Comparison of ENCODE assay signal across 8 cellular contexts in the genomic region with DNA sequence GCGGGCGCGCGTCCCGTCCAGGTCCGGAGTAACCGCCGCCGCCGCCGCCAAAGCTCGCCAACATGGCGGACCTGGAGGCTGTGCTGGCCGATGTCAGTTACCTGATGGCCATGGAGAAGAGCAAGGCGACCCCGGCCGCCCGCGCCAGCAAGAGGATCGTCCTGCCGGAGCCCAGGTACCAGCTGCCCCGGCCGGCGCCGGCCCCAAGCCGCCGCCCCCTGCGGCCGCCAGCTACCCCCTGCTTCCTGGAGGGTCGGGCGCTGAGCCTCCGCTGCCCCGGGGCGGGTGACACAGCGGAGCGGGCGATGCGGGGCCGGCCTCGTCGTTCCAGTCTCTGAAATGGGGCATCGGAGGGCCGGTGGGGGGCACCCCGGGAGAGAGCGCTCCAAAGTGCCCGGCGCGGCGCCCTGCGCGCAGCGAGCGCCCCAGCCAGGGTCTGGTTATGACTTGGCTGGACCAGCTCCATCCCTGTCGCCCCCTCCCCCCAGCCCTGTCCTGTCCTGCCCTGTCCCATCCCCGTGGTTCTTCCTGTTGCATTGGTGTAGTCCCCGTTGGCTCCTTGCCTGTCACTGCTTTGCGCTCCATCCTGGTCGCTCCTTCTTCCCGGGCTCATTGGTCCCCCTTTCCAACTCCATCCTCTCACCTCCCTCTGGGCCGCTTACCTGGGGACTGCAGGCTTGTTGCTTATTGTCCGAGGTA. TPM values are rescaled to one million over a fixed set of nuclear protein-coding genes. Genes with fewer than 3 reads are reported as not detected.
DNase-seq lines count a peak whose midpoint lies in the region; ATAC-seq and TF ChIP-seq lines count a peak whose summit lies in the region.

No MANE protein-coding gene starts in this region.

- DNase-seq in activated gamma-delta T cell treated with Interleukin-2 at 50 U/mL for 16 hours (peak; percentile 4), activated gamma-delta T cell (lab: John Stamatoyannopoulos, UW) (no peak), left cardiac atrium (peak; percentile 39), GM19238 (ENCODE audit: insufficient read length, low spot score) (no peak), hippocampal formation (lab: John Stamatoyannopoulos, UW) (no peak)
- peak; percentile 44 to 52 for DNase-seq in activated T-cell treated with anti-CD3 and anti-CD28 coated beads, Interleukin-2, amount 50 U/mL, for 72 hours

- no peaks in the 10 kb centered on the region for H3K4me1 ChIP-seq in rectal smooth muscle tissue (ENCODE audit: control insufficient read depth, insufficient read depth, low read length)

- H3K27ac ChIP-seq in rectal smooth muscle tissue (ENCODE audit: low read depth, low read length), result no peak overlapping the region

- peak overlapping the region; percentile 68 for H3K27ac Mint-ChIP-seq in activated T-cell treated with anti-CD3 and anti-CD28 coated beads, Interleukin-2, amount 50 U/mL, for 72 hours

- peak overlapping the region; percentile 77 for H3K4me3 ChIP-seq in rectal smooth muscle tissue (ENCODE audit: low read length)

- H3K9ac ChIP-seq in rectal smooth muscle tissue (ENCODE audit: low read length), result no peak overlapping the region

- peak; percentile 29 to 35 for ATAC-seq in activated T-cell treated with anti-CD3 and anti-CD28 coated beads, Interleukin-2, amount 50 U/mL, for 72 hours (replicated peaks in 1 of 2)
- peak; percentile 4 to 29 for ATAC-seq in left cardiac atrium

- TF ChIP-seq EP300 in Ishikawa (IDR thresholded peaks at IDR 0.05; ENCODE audit: borderline replicate concordance), result no peak

- H3K4me1 Mint-ChIP-seq in activated T-cell treated with anti-CD3 and anti-CD28 coated beads, Interleukin-2, amount 50 U/mL, for 72 hours (ENCODE audit: low read depth), result peaks cover 57% of the 10 kb centered on the region

- no peaks in the 10 kb centered on the region for H3K9me3 Mint-ChIP-seq in activated T-cell treated with anti-CD3 and anti-CD28 coated beads, Interleukin-2, amount 50 U/mL, for 72 hours

- H3K4me3 Mint-ChIP-seq in activated T-cell treated with anti-CD3 and anti-CD28 coated beads, Interleukin-2, amount 50 U/mL, for 72 hours, result peak overlapping the region; percentile 96 to 99

- no peak for TF ChIP-seq RAD21 in Ishikawa (IDR thresholded peaks at IDR 0.05; ENCODE audit: low read depth)

- H3K27me3 ChIP-seq in rectal smooth muscle tissue (ENCODE audit: control insufficient read depth, insufficient read depth, low read length), result no peaks in the 10 kb centered on the region

- peaks cover 14% of the 10 kb centered on the region for H3K27me3 Mint-ChIP-seq in activated T-cell treated with anti-CD3 and anti-CD28 coated beads, Interleukin-2, amount 50 U/mL, for 72 hours (ENCODE audit: low read depth)

- H3K36me3 ChIP-seq in rectal smooth muscle tissue (ENCODE audit: control insufficient read depth, insufficient read depth, low read length), result no peaks in the 10 kb centered on the region

- intact Hi-C loops in left cardiac atrium (cut with DNase I), result loop anchor here in 1 of 2 donors (10.0 kb wide), 1 partner anchor 210 kb away; no protein-coding TSS in a partner anchor

- H3K36me3 Mint-ChIP-seq in activated T-cell treated with anti-CD3 and anti-CD28 coated beads, Interleukin-2, amount 50 U/mL, for 72 hours (ENCODE audit: insufficient read depth in 2 of 2), result peaks cover 4% of the 10 kb centered on the region in 2 donors

TF ChIP-seq in Ishikawa, 13 proteins besides CTCF, POLR2A, EP300 and RAD21:
- no peak for TF ChIP-seq TEAD4 (IDR thresholded peaks at IDR 0.05)
- TF ChIP-seq YY1 (IDR thresholded peaks at IDR 0.05; ENCODE audit: low read depth), result peak; percentile 66

RNA-seq across cellular contexts. Expression of a gene that starts 0.7 kb away (rescaled TPM):
- 10 to 100 TPM; 25.9 to 31.9 TPM for total RNA-seq in activated T-cell treated with anti-CD3 and anti-CD28 coated beads, Interleukin-2, amount 50 U/mL, for 72 hours
- total RNA-seq in left cardiac atrium, result 10 to 100 TPM; 12.2 to 20.5 TPM

Comparison
In these comparisons a context has a peak if more than half of its experiments do, and no peak if none do; other contexts are left out.
1. DNase-seq: peak in activated gamma-delta T cell treated with Interleukin-2 at 50 U/mL for 16 hours (single experiment), activated T-cell treated with anti-CD3 and anti-CD28 coated beads, Interleukin-2, amount 50 U/mL, for 72 hours (2 of 2) and left cardiac atrium (single experiment); none in activated gamma-delta T cell (single experiment), GM19238 (single experiment) and hippocampal formation (0 of 2).